1 cellular context compared by ENCODE assay signal in genomic region chr5:76041863-76042262, GRCh38.
TF ChIP-seq lines count a peak whose summit lies in the region.

No MANE protein-coding gene starts in this region.

TF ChIP-seq in SK-N-SH, 30 proteins besides CTCF, POLR2A, EP300 and RAD21:
- TF ChIP-seq REST (IDR thresholded peaks at IDR 0.05; ENCODE audit: low read depth, low read length): peak; percentile 89
- no peak for TF ChIP-seq NFIC (IDR thresholded peaks at IDR 0.05; ENCODE audit: borderline replicate concordance)
